Comparison of ENCODE assay signal across 8 cellular contexts in the genomic region with DNA sequence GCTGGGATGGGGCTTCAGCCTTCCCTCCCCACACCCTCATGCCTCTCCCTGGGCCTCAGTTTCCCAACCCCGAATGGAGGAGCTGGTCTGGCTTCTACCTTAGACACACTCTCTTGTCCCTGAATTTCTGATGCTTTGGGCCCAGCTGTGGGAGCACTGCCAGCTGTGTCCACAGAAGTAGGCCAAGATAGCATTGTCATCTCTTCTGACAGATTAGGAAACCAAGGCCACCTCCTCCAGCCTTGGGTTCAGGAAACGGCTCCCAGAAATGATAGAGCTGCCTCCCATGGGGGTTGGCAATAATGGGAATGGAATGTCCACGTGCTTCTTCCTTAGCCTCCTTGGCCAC. TPM values are rescaled to one million over a fixed set of nuclear protein-coding genes. Genes with fewer than 3 reads are reported as not detected.
DNase-seq lines count a peak whose midpoint lies in the region; ATAC-seq and TF ChIP-seq lines count a peak whose summit lies in the region.

No MANE protein-coding gene starts in this region.

- ATAC-seq in T-helper 17 cell (no peak), HG02852 (IDR thresholded peaks at IDR 0.05; ENCODE audit: unreplicated experiment) (no peak), sciatic nerve (no peak)

- TF ChIP-seq CTCF in GM20000 (IDR thresholded peaks at IDR 0.05; ENCODE audit: extremely low read depth, missing control alignments), result no peak
- TF ChIP-seq CTCF in fibroblast of villous mesenchyme (IDR thresholded peaks at IDR 0.05; ENCODE audit: insufficient read depth, low read depth, low read length), result no peak

- peak overlapping the region; percentile 66 for H3K4me3 ChIP-seq in fibroblast of villous mesenchyme (ENCODE audit: low read depth, low read length)
- peak overlapping the region; percentile 74 for H3K4me3 ChIP-seq in skeletal muscle cell (ENCODE audit: low read depth, low read length)

- H3K4me1 Mint-ChIP-seq in T-helper 17 cell, result peaks cover 31% of the 10 kb centered on the region

- no peaks in the 10 kb centered on the region for H3K9me3 ChIP-seq in T-helper 17 cell (ENCODE audit: control insufficient read depth, low read length, poor library complexity, severe bottlenecking)

- CTCF ChIA-PET in HEK293T (lab: Yijun Ruan, JAX), result no interaction called here

- peaks cover 9% of the 10 kb centered on the region for H3K36me3 Mint-ChIP-seq in T-helper 17 cell (ENCODE audit: low read depth)

- H3K27ac Mint-ChIP-seq in T-helper 17 cell, result peak overlapping the region; percentile 92

- no peaks in the 10 kb centered on the region for H3K27me3 Mint-ChIP-seq in T-helper 17 cell

- POLR2A ChIA-PET in HEK293T (lab: Yijun Ruan, JAX), result interaction anchor here (1.0 to 2.0 kb wide), 2 partner anchors 9 to 139 kb away, joined by 5 to 7 read pairs; no protein-coding TSS in a partner anchor

- peak overlapping the region; percentile 90 for H3K4me3 Mint-ChIP-seq in T-helper 17 cell

- intact Hi-C loops in sciatic nerve (cut with DNase I), result no loop called here

- peak; percentile 11 for DNase-seq in GM20000 (ENCODE audit: low spot score)
- DNase-seq in T-helper 17 cell, result no peak
- DNase-seq in fibroblast of villous mesenchyme (ENCODE audit: low read depth), result no peak
- DNase-seq in skeletal muscle cell (ENCODE audit: low read depth), result no peak
- no peak for DNase-seq in HEK293T (ENCODE audit: extremely low spot score)
- DNase-seq in sciatic nerve (ENCODE audit: low spot score), result no peak
- no peak for DNase-seq in NCI-H2107 (lab: John Stamatoyannopoulos, UW)

TF ChIP-seq in HEK293T, 16 proteins besides CTCF, POLR2A, EP300 and RAD21:
- no peak for TF ChIP-seq NFRKB (IDR thresholded peaks at IDR 0.05)
- TF ChIP-seq LEF1 (IDR thresholded peaks at IDR 0.05; ENCODE audit: borderline replicate concordance), result no peak
- no peak for TF ChIP-seq FOXA1 (IDR thresholded peaks at IDR 0.05)
- TF ChIP-seq PKNOX1 (IDR thresholded peaks at IDR 0.05), result no peak
- TF ChIP-seq L3MBTL2 (conservative IDR thresholded peaks at IDR 0.05), result no peak
- no peak for TF ChIP-seq ARNT (IDR thresholded peaks at IDR 0.05)
- TF ChIP-seq ZNF384 (IDR thresholded peaks at IDR 0.05), result no peak
- TF ChIP-seq HDGF (IDR thresholded peaks at IDR 0.05; ENCODE audit: borderline replicate concordance), result no peak
- TF ChIP-seq FOXK2 (IDR thresholded peaks at IDR 0.05), result no peak
- TF ChIP-seq BHLHE40 (IDR thresholded peaks at IDR 0.05; ENCODE audit: borderline replicate concordance), result no peak
- no peak for TF ChIP-seq SUZ12 (IDR thresholded peaks at IDR 0.05)
- TF ChIP-seq FOXM1 (IDR thresholded peaks at IDR 0.05; ENCODE audit: borderline replicate concordance), result no peak

RNA-seq across cellular contexts. Expression of gene PPIF, which starts 1.3 kb away (rescaled TPM):
- total RNA-seq in T-helper 17 cell (10 to 100 TPM; 59.4 to 82.3 TPM), fibroblast of villous mesenchyme (32.9 and 42.7 TPM in 2 replicates), sciatic nerve (18.8 TPM)
